In the genomic region with DNA sequence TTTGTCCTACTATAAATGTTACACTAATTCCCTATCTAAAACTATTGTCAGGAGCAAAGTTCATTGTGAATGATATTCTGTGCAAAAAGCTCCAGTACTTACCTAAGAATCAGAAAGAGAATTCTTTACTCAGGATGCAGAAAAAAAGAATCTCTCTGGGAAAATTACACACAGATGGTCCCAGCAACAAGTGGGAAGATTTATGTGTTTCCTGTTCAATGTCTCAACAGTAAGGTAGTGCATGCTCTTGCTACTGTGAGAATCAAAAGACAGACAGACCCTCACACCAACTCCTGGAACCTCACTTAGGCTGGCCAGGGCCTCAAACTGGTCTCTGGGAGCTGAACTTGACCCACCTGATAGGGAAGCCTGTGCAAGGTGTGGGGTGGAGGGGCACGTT, we compare ENCODE assay signal across 26 cellular contexts. TPM values are rescaled to one million over a fixed set of nuclear protein-coding genes. Genes with fewer than 3 reads are reported as not detected.
A peak's percentile ranks its signal among the peaks of the same experiment; 100 is the strongest.
DNase-seq lines count a peak whose midpoint lies in the region; TF ChIP-seq lines count a peak whose summit lies in the region.
"Had no signal": no experiment of that assay in that cellular context is flagged by ENCODE, and none has a peak within 500 bp of the region (broad histone marks: within the 10 kb centered on the region; RNA-seq: fewer than 3 reads in every experiment).

No MANE protein-coding gene starts in this region.

- H3K36me3 ChIP-seq in A673 (ENCODE audit: insufficient read depth, low read length, poor library complexity, severe bottlenecking): no peaks in the 10 kb centered on the region
- H3K36me3 ChIP-seq in suprapubic skin: no peaks in the 10 kb centered on the region
- H3K36me3 ChIP-seq: MG63 had no signal

- H3K27me3 ChIP-seq in A673 (replicated peaks; ENCODE audit: insufficient read depth, low read depth, low read length, poor library complexity): no peaks in the 10 kb centered on the region
- H3K27me3 ChIP-seq in suprapubic skin: no peaks in the 10 kb centered on the region
- H3K27me3 ChIP-seq: MG63 had no signal

- no peak overlapping the region for H3K27ac Mint-ChIP-seq in type B pancreatic cell
- H3K27ac Mint-ChIP-seq: B cell; CD8-positive, alpha-beta memory T cell; GM23338; H9; HFFc6 had no signal

- H3K27me3 Mint-ChIP-seq in type B pancreatic cell: no peaks in the 10 kb centered on the region

- 76% methylated on average over 1 of the region's 1 CpG for WGBS in suprapubic skin

- TF ChIP-seq POLR2A in suprapubic skin (IDR thresholded peaks at IDR 0.05): no peak

- peaks cover 5% of the 10 kb centered on the region for H3K9me3 ChIP-seq in A673 (ENCODE audit: low read depth, low read length, poor library complexity, severe bottlenecking)
- H3K9me3 ChIP-seq in suprapubic skin: no peaks in the 10 kb centered on the region
- H3K9me3 ChIP-seq: MG63 had no signal

- H3K4me1 ChIP-seq in A673 (ENCODE audit: insufficient read depth, low read length, poor library complexity, severe bottlenecking) (peaks cover 47% of the 10 kb centered on the region), suprapubic skin (peaks cover 61% of the 10 kb centered on the region)
- H3K4me1 ChIP-seq: A549 had no signal

- H3K27ac ChIP-seq in A673 (ENCODE audit: low read depth, low read length, poor library complexity, severe bottlenecking): peak overlapping the region; percentile 43
- peak overlapping the region; percentile 59 for H3K27ac ChIP-seq in suprapubic skin
- H3K27ac ChIP-seq: A549, C4-2B had no signal

- H3K9me3 Mint-ChIP-seq in type B pancreatic cell: peaks cover 7% of the 10 kb centered on the region
- H3K9me3 Mint-ChIP-seq: GM23338 had no signal

- intact Hi-C loops in A673 (cut with micrococcal nuclease; ENCODE audit: unreplicated experiment): no loop called here

- POLR2A ChIA-PET in A673 (lab: Charles Lee; ENCODE audit: low non-redundant PET): no interaction called here

- no peak for TF ChIP-seq CTCF in A673 (conservative IDR thresholded peaks at IDR 0.05; ENCODE audit: low read depth, low read length)
- TF ChIP-seq CTCF in fibroblast of mammary gland (conservative IDR thresholded peaks at IDR 0.05; ENCODE audit: control insufficient read depth, insufficient read depth, low read depth, low read length): no peak
- TF ChIP-seq CTCF in suprapubic skin (IDR thresholded peaks at IDR 0.05): no peak
- no peak for TF ChIP-seq CTCF in foreskin fibroblast (IDR thresholded peaks at IDR 0.05; ENCODE audit: low read depth, low read length)
- no peak for TF ChIP-seq CTCF in type B pancreatic cell (conservative IDR thresholded peaks at IDR 0.05)

- BruUV-seq in A673 (replicated peaks; lab: Mats Ljungman, UMichigan): no TSS peak

- H3K4me3 ChIP-seq in A673 (ENCODE audit: low read depth, low read length, poor library complexity, severe bottlenecking) (no peak overlapping the region), fibroblast of mammary gland (ENCODE audit: control insufficient read depth, low read depth, low read length) (no peak overlapping the region), suprapubic skin (no peak overlapping the region), foreskin fibroblast (ENCODE audit: low read depth in 1 of 2, low read length in 2 of 2) (no peak overlapping the region)
- H3K4me3 ChIP-seq: A549, GM23338, MG63 had no signal

- no peak for TF ChIP-seq EP300 in suprapubic skin (IDR thresholded peaks at IDR 0.05)

- H3K36me3 Mint-ChIP-seq in type B pancreatic cell: no peaks in the 10 kb centered on the region

- no peak overlapping the region for H3K4me3 Mint-ChIP-seq in type B pancreatic cell
- H3K4me3 Mint-ChIP-seq: B cell; CD8-positive, alpha-beta memory T cell; GM23338; H9; HFFc6 had no signal

- H3K4me1 Mint-ChIP-seq in type B pancreatic cell (ENCODE audit: unreplicated experiment): peaks cover 25% of the 10 kb centered on the region
- H3K4me1 Mint-ChIP-seq: B cell; CD8-positive, alpha-beta memory T cell; GM23338 had no signal

- CTCF ChIA-PET in A673 (lab: Charles Lee): no interaction called here

- DNase-seq in A673 (ENCODE audit: low spot score): peak; percentile 53
- DNase-seq in EH (ENCODE audit: low read depth): peak; percentile 27
- DNase-seq in fibroblast of mammary gland (ENCODE audit: low read depth): peak; percentile 15
- DNase-seq in suprapubic skin (ENCODE audit: low spot score in 2 of 2): no peak
- no peak for DNase-seq in foreskin fibroblast
- DNase-seq in type B pancreatic cell (ENCODE audit: extremely low spot score, unreplicated experiment): no peak
- DNase-seq in NCI-H1048 (lab: John Stamatoyannopoulos, UW): no peak
- no peak for DNase-seq in NAMALWA (ENCODE audit: low spot score)
- DNase-seq: CD8-positive, alpha-beta memory T cell; DMS153; H9; HFFc6; IMR-90; KG1; MG63; NCI-H1417; NCI-H187; NCI-H2081 treated with DMSO at 0.1 percent for 48 hours; NCI-H524 treated with DMSO at 0.1 percent for 48 hours; NCI-H82; NK-92 treated with Interleukin-12 subunit alpha and Interleukin-12 subunit beta, amount 100 ng/mL, for 24 hours; PC-3 had no signal

RNA-seq across cellular contexts. Expression of gene NAPG, which starts 11.2 kb away (rescaled TPM):
- total RNA-seq in A673 (2021): 54.0 and 57.5 TPM in 2 replicates
- 10 to 100 TPM; 28.8 to 40.1 (median 37.5) TPM for total RNA-seq in suprapubic skin
- total RNA-seq in type B pancreatic cell (ENCODE audit: low replicate concordance): 22.7 and 28.1 TPM in 2 replicates

Comparison
In these comparisons a context has a peak if more than half of its experiments do, and no peak if none do; other contexts are left out.
1. DNase-seq: peak in A673 (single experiment), EH (single experiment) and fibroblast of mammary gland (single experiment); none in suprapubic skin (0 of 2), foreskin fibroblast (0 of 2), type B pancreatic cell (single experiment), NCI-H1048 (single experiment) and NAMALWA (single experiment).